Comparison of ENCODE assay signal across 8 cellular contexts in the genomic region with DNA sequence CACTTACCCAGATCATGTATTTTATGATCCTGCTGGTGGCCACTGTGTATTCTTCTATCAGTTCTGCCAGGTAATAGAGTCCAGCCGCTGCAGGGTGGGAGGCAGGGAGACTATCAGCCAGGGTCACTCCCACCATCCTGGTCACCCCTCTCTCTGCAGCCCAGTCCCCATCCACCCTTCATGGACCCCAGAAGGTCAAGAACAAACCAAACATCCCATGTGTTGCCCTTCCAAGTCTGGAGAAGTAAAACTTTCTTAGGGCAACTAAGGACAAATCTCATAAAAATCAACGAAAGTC. TPM values are rescaled to one million over a fixed set of nuclear protein-coding genes. Genes with fewer than 3 reads are reported as not detected.
DNase-seq lines count a peak whose midpoint lies in the region; ATAC-seq, FAIRE-seq and TF ChIP-seq lines count a peak whose summit lies in the region.

No MANE protein-coding gene starts in this region.

- H3K9me3 ChIP-seq in CD4-positive, CD25-positive, alpha-beta regulatory T cell (ENCODE audit: control insufficient read depth in 2 of 2, low read length in 2 of 2): no peaks in the 10 kb centered on the region
- H3K9me3 ChIP-seq in neuronal stem cell (replicated peaks in 1 of 2; ENCODE audit: control insufficient read depth in 2 of 2, insufficient read depth in 1 of 2, low read depth in 1 of 2, low read length in 2 of 2): no peaks in the 10 kb centered on the region

- no peak for ATAC-seq in CD4-positive, CD25-positive, alpha-beta regulatory T cell (ENCODE audit: low read depth in 2 of 2)

- peak overlapping the region; percentile 68 for H3K27ac ChIP-seq in CD4-positive, CD25-positive, alpha-beta regulatory T cell (ENCODE audit: insufficient read depth, low read length, poor library complexity, severe bottlenecking)
- no peak overlapping the region for H3K27ac ChIP-seq in neuronal stem cell (replicated peaks; ENCODE audit: low read length)

- H3K36me3 Mint-ChIP-seq in CD4-positive, CD25-positive, alpha-beta regulatory T cell: peaks cover 13% of the 10 kb centered on the region
- peaks cover 27% of the 10 kb centered on the region for H3K36me3 Mint-ChIP-seq in endothelial cell (ENCODE audit: low read depth, unreplicated experiment)

- peak overlapping the region; percentile 46 for H3K9ac ChIP-seq in neuronal stem cell (ENCODE audit: low read depth, low read length, poor library complexity)

- no CpG with 5 or more reads among the region's 2 CpGs for WGBS in neuronal stem cell (ENCODE audit: extremely low coverage in 2 of 2, insufficient read length in 2 of 2, insufficient replicate concordance in 1 of 2), 2 donors

- H3K4me3 Mint-ChIP-seq in CD4-positive, CD25-positive, alpha-beta regulatory T cell: peak overlapping the region; percentile 89 to 97 (median 95)
- peak overlapping the region; percentile 99 for H3K4me3 Mint-ChIP-seq in endothelial cell (ENCODE audit: unreplicated experiment)

- H3K27me3 ChIP-seq in CD4-positive, CD25-positive, alpha-beta regulatory T cell (ENCODE audit: control insufficient read depth, insufficient read depth, low read length): no peaks in the 10 kb centered on the region
- peaks cover 0 to 3% (median 0%) of the 10 kb centered on the region in 3 experiments for H3K27me3 ChIP-seq in neuronal stem cell (ENCODE audit: control insufficient read depth in 3 of 3, insufficient read depth in 3 of 3, low read depth in 1 of 3, low read length in 3 of 3)

- H3K79me1 ChIP-seq in neuronal stem cell (ENCODE audit: low read depth, low read length): peaks cover 12% of the 10 kb centered on the region

- H2BK5ac ChIP-seq in neuronal stem cell (ENCODE audit: low read length): no peak overlapping the region

- peak overlapping the region; percentile 76 to 96 (median 90) for H3K27ac Mint-ChIP-seq in CD4-positive, CD25-positive, alpha-beta regulatory T cell
- H3K27ac Mint-ChIP-seq in endothelial cell (ENCODE audit: unreplicated experiment): no peak overlapping the region

- H3K23ac ChIP-seq in neuronal stem cell (ENCODE audit: low read depth, low read length, poor library complexity): no peak overlapping the region

- H4K8ac ChIP-seq in neuronal stem cell (ENCODE audit: low read depth, low read length): no peak overlapping the region

- TF ChIP-seq POLR2A in NB4 (IDR thresholded peaks at IDR 0.05; ENCODE audit: extremely low read depth, insufficient read length): no peak

- no peak overlapping the region for H4K91ac ChIP-seq in neuronal stem cell (ENCODE audit: low read depth, low read length, poor library complexity)

- peaks cover 32% of the 10 kb centered on the region for H3K36me3 ChIP-seq in CD4-positive, CD25-positive, alpha-beta regulatory T cell (ENCODE audit: control insufficient read depth, insufficient read depth, low read length)
- H3K36me3 ChIP-seq in neuronal stem cell (replicated peaks in 1 of 2; ENCODE audit: control insufficient read depth in 2 of 2, insufficient read depth in 2 of 2, low read length in 2 of 2): peaks cover 15 to 38% of the 10 kb centered on the region in 2 donors

- H3K4ac ChIP-seq in neuronal stem cell (ENCODE audit: low read length): no peak overlapping the region

- H2AFZ ChIP-seq in neuronal stem cell (ENCODE audit: low read length): no peak overlapping the region

- H2BK12ac ChIP-seq in neuronal stem cell (ENCODE audit: low read length): no peak overlapping the region

- no peaks in the 10 kb centered on the region for H3K27me3 Mint-ChIP-seq in CD4-positive, CD25-positive, alpha-beta regulatory T cell
- peaks cover 8% of the 10 kb centered on the region for H3K27me3 Mint-ChIP-seq in endothelial cell (ENCODE audit: unreplicated experiment)

- H3K18ac ChIP-seq in neuronal stem cell (ENCODE audit: low read length): no peak overlapping the region

- H3K4me1 ChIP-seq in CD4-positive, CD25-positive, alpha-beta regulatory T cell (ENCODE audit: control insufficient read depth, insufficient read depth, low read length, poor library complexity, severe bottlenecking): peaks cover 26% of the 10 kb centered on the region
- peaks cover 3 to 10% of the 10 kb centered on the region in 2 donors for H3K4me1 ChIP-seq in neuronal stem cell (ENCODE audit: control insufficient read depth in 2 of 2, insufficient read depth in 1 of 2, low read depth in 1 of 2, low read length in 2 of 2)

- H3K14ac ChIP-seq in neuronal stem cell (ENCODE audit: low read length): no peak overlapping the region

- H3K9me3 Mint-ChIP-seq in CD4-positive, CD25-positive, alpha-beta regulatory T cell: no peaks in the 10 kb centered on the region
- H3K9me3 Mint-ChIP-seq in endothelial cell (ENCODE audit: unreplicated experiment): no peaks in the 10 kb centered on the region

- H2AK5ac ChIP-seq in neuronal stem cell (ENCODE audit: low read depth, low read length): no peak overlapping the region

- no peak overlapping the region for H2BK15ac ChIP-seq in neuronal stem cell (ENCODE audit: low read length)

- no peak for FAIRE-seq in HTR-8/SVneo (lab: Jason Lieb, UNC)

- H3K4me3 ChIP-seq in CD4-positive, CD25-positive, alpha-beta regulatory T cell (ENCODE audit: low read depth, low read length): peak overlapping the region; percentile 83
- peak overlapping the region; percentile 97 for H3K4me3 ChIP-seq in NB4 (ENCODE audit: low read depth, low read length)
- H3K4me3 ChIP-seq in neuronal stem cell (ENCODE audit: low read length in 2 of 2): peak overlapping the region in 1 of 2 donors; percentile 83

- DNase-seq in CD4-positive, CD25-positive, alpha-beta regulatory T cell: no peak
- DNase-seq in NB4 (ENCODE audit: low read depth) (no peak), endothelial cell (ENCODE audit: low spot score) (no peak), neuronal stem cell (ENCODE audit: low spot score) (no peak), NCI-H748 treated with DMSO at 0.1 percent for 48 hours (lab: John Stamatoyannopoulos, UW) (no peak), HTR-8/SVneo (ENCODE audit: insufficient read length, low spot score) (no peak), HCEC 1CT (no peak)
- no peak for DNase-seq in stimulated activated CD4-positive, alpha-beta T cell treated with anti-CD3 and anti-CD28 coated beads, Interleukin-15, amount 100 ng/mL, for 24 hours

- H3K4me2 ChIP-seq in neuronal stem cell (ENCODE audit: insufficient read depth, low read length, poor library complexity, severe bottlenecking): peak overlapping the region; percentile 98

- H2BK120ac ChIP-seq in neuronal stem cell (ENCODE audit: low read depth, low read length): no peak overlapping the region

- peaks cover 23 to 40% (median 28%) of the 10 kb centered on the region in 4 donors for H3K4me1 Mint-ChIP-seq in CD4-positive, CD25-positive, alpha-beta regulatory T cell
- H3K4me1 Mint-ChIP-seq in endothelial cell (ENCODE audit: unreplicated experiment): peaks cover 16% of the 10 kb centered on the region

- no peak for TF ChIP-seq CTCF in NB4 (IDR thresholded peaks at IDR 0.05; ENCODE audit: low read depth, low read length)
- TF ChIP-seq CTCF in endothelial cell (IDR thresholded peaks at IDR 0.05; ENCODE audit: unreplicated experiment): no peak

RNA-seq across cellular contexts. Expression of a gene that starts 1.0 kb away (rescaled TPM):
- total RNA-seq in CD4-positive, CD25-positive, alpha-beta regulatory T cell: 37.8 TPM
- polyA plus RNA-seq in CD4-positive, CD25-positive, alpha-beta regulatory T cell: 10 to 100 TPM; 30.2 to 35.4 (median 32.6) TPM
- total RNA-seq in endothelial cell (ENCODE audit: unreplicated experiment): 37.1 TPM
- polyA plus RNA-seq in neuronal stem cell (2013, experiment 1 of 2): 16.7 TPM
- polyA plus RNA-seq in neuronal stem cell (2013, experiment 2 of 2): 16.5 TPM

RNA-seq across cellular contexts. Expression of a gene that starts 15.2 kb away (rescaled TPM):
- total RNA-seq in CD4-positive, CD25-positive, alpha-beta regulatory T cell: 0.94 TPM
- polyA plus RNA-seq in CD4-positive, CD25-positive, alpha-beta regulatory T cell: under 1 TPM in 1 of 4 donors, not detected in 3; 0.09 TPM
- total RNA-seq in endothelial cell (ENCODE audit: unreplicated experiment): 0.56 TPM
- polyA plus RNA-seq in neuronal stem cell (2013, experiment 1 of 2): 0.33 TPM
- 0.35 TPM for polyA plus RNA-seq in neuronal stem cell (2013, experiment 2 of 2)

RNA-seq across cellular contexts. Expression of a gene that starts 57.9 kb away (rescaled TPM):
- total RNA-seq in CD4-positive, CD25-positive, alpha-beta regulatory T cell: not detected
- not detected for polyA plus RNA-seq in CD4-positive, CD25-positive, alpha-beta regulatory T cell
- not detected for total RNA-seq in endothelial cell (ENCODE audit: unreplicated experiment)
- 1.9 TPM for polyA plus RNA-seq in neuronal stem cell (2013, experiment 1 of 2)
- polyA plus RNA-seq in neuronal stem cell (2013, experiment 2 of 2): 2.3 TPM
